In the genomic region with DNA sequence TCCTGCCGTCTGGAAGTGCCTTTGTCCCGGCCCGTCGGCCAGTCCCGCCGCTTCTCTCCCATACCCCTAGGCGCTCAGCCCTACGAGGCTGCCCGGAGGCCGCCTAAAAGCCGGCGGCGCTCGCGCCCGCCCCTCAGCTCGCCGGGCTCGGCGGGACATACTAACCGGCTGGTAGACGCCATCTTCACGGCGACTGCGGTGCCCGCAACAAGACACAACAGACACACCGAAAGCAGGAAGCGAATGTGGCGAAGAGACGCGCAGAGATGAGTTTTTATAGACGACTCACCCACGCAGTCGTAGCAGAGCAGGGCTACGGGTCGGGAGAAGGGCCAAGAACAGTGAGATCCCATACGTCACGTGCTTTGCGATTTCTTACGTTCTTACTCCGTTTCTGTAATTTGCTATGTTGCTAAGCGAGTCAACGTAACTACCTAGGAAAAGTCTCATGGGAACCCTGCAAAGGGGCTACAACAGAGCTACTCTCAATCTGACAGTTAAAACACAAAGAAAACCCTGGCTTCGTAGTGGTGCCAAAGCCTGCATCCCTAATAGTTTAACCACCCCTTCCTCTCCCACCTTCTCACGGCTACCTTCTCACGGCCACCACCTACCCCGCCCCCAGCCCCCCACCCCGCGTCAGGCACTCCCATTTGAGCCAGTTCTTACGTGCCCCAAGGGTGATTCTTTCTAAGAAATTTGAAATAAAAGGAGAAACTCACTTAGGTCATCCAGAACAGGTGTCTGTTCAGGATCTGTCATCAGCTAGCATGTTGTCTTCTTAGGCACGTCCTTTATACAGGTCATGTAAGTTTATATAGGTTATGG, we compare ENCODE assay signal across 8 cellular contexts. TPM values are rescaled to one million over a fixed set of nuclear protein-coding genes. Genes with fewer than 3 reads are reported as not detected.
DNase-seq lines count a peak whose midpoint lies in the region; ATAC-seq, FAIRE-seq and TF ChIP-seq lines count a peak whose summit lies in the region.

Gene GTF2B, minus strand, starts transcription at position 250 of the 828 bp plus-strand sequence. Its CDS starts 68 bp downstream, at position 182.

- H3K4me3 ChIP-seq in adrenal gland, result peak within 1 kb of the TSS; percentile 82 to 100 (median 92)
- H3K4me3 ChIP-seq in heart right ventricle, result peak within 1 kb of the TSS; percentile 74 to 97 (median 90)
- peak within 1 kb of the TSS; percentile 39 to 95 (median 77) for H3K4me3 ChIP-seq in upper lobe of left lung

- TF ChIP-seq POLR2A in GM12891 (IDR thresholded peaks at IDR 0.05; ENCODE audit: low read depth, low read length) (peak; percentile 100), adrenal gland (IDR thresholded peaks at IDR 0.05) (peak; percentile 94 to 95), upper lobe of left lung (IDR thresholded peaks at IDR 0.05) (peak; percentile 54 to 97 (median 82))

- FAIRE-seq in GM12891 (lab: Jason Lieb, UNC), result peak; percentile 99

- H3K27me3 ChIP-seq in adrenal gland, result no peaks in the 10 kb centered on the region
- H3K27me3 ChIP-seq in heart right ventricle, result no peaks in the 10 kb centered on the region
- H3K27me3 ChIP-seq in upper lobe of left lung, result no peaks in the 10 kb centered on the region

- H3K4me1 ChIP-seq in adrenal gland (replicated peaks in 1 of 2), result peaks cover 11 to 20% of the 10 kb centered on the region in 2 donors
- peaks cover 2 to 39% (median 28%) of the 10 kb centered on the region in 9 donors for H3K4me1 ChIP-seq in heart right ventricle
- H3K4me1 ChIP-seq in upper lobe of left lung, result peaks cover 22 to 33% (median 26%) of the 10 kb centered on the region in 4 donors

- DNase-seq in GM12891 (ENCODE audit: insufficient read length, low spot score) (peak; percentile 62), NCI-H146 (lab: John Stamatoyannopoulos, UW) (peak; percentile 88), T-helper 1 cell (peak; percentile 84 to 97 (median 91)), adrenal gland (peak; percentile 93 to 98 (median 94)), heart right ventricle (peak; percentile 84 to 96), posterior cingulate gyrus (peak; percentile 82 to 98 (median 88)), upper lobe of left lung (peak; percentile 93 to 95)

- no peaks in the 10 kb centered on the region for H3K9me3 ChIP-seq in adrenal gland (replicated peaks in 1 of 3)
- no peaks in the 10 kb centered on the region for H3K9me3 ChIP-seq in heart right ventricle
- no peaks in the 10 kb centered on the region for H3K9me3 ChIP-seq in upper lobe of left lung

- H3K36me3 ChIP-seq in adrenal gland (replicated peaks in 1 of 2), result peaks cover 0 to 7% of the 10 kb centered on the region in 2 donors
- peaks cover 0 to 21% (median 0%) of the 10 kb centered on the region in 9 donors for H3K36me3 ChIP-seq in heart right ventricle
- peaks cover 0 to 11% (median 7%) of the 10 kb centered on the region in 4 donors for H3K36me3 ChIP-seq in upper lobe of left lung

- H3K27ac ChIP-seq in adrenal gland, result peak within 1 kb of the TSS; percentile 93 to 96 (median 94)
- H3K27ac ChIP-seq in heart right ventricle, result peak within 1 kb of the TSS; percentile 61 to 99 (median 90)
- H3K27ac ChIP-seq in upper lobe of left lung, result peak within 1 kb of the TSS; percentile 94 to 99 (median 94)

- 0 to 1% (median 0%) methylated on average over 30 to 51 of the region's 51 CpGs for WGBS in adrenal gland, 4 donors
- 0% methylated on average over 51 of the region's 51 CpGs for WGBS in heart right ventricle, 2 donors
- WGBS in upper lobe of left lung, 2 donors, result 1 to 2% methylated on average over 36 to 48 of the region's 51 CpGs

- TF ChIP-seq CTCF in adrenal gland (IDR thresholded peaks at IDR 0.05) (no peak), heart right ventricle (IDR thresholded peaks at IDR 0.05) (peak in 2 of 9 donors; percentile 5 to 8), upper lobe of left lung (IDR thresholded peaks at IDR 0.05) (peak in 2 of 6 experiments; percentile 40 to 45)

- peak in 1 of 4 donors; percentile 86 for TF ChIP-seq EP300 in upper lobe of left lung (IDR thresholded peaks at IDR 0.05)

- intact Hi-C loops in adrenal gland (cut with DNase I) (no loop called here), heart right ventricle (cut with DNase I) (loop anchor here in 2 of 10 donors (2.0 to 10.0 kb wide), 2 partner anchors 207 kb away; partner anchors contain the start of gene PKN2 (in 2 of the 2)), posterior cingulate gyrus (cut with DNase I) (loop anchor here (5.0 kb wide), 1 partner anchor 209 kb away; the partner anchor contains the start of gene PKN2)

- peak; percentile 85 for ATAC-seq in HG02840 (IDR thresholded peaks at IDR 0.05; ENCODE audit: low FRiP score, unreplicated experiment)
- ATAC-seq in heart right ventricle, result peak; percentile 89 to 96 (median 95)
- peak; percentile 96 to 98 for ATAC-seq in upper lobe of left lung (ENCODE audit: low FRiP score in 2 of 2)

TF ChIP-seq in GM12891, 5 proteins besides CTCF, POLR2A, EP300 and RAD21:
- TF ChIP-seq POLR2AphosphoS5 (IDR thresholded peaks at IDR 0.05; ENCODE audit: low read depth, low read length) (peak; percentile 100), TAF1 (IDR thresholded peaks at IDR 0.05; ENCODE audit: low read depth, low read length) (peak; percentile 100), PAX5 (IDR thresholded peaks at IDR 0.05; ENCODE audit: insufficient read depth, low read length, severe bottlenecking) (no peak), POU2F2 (IDR thresholded peaks at IDR 0.05; ENCODE audit: low read depth, low read length) (peak; percentile 96), SPI1 (IDR thresholded peaks at IDR 0.05; ENCODE audit: low read depth, low read length) (peak; percentile 62)

RNA-seq across cellular contexts. Expression of gene GTF2B, which starts in this region (rescaled TPM):
- polyA plus RNA-seq in GM12891 (2012; ENCODE audit: low read depth, missing spikeins), result 33.0 TPM
- total RNA-seq in adrenal gland (10 to 100 TPM; 23.1 to 44.3 (median 28.0) TPM), heart right ventricle (10 to 100 TPM; 10.5 to 16.0 (median 12.6) TPM), upper lobe of left lung (10 to 100 TPM in 5 of 6 donors, 1 to 10 TPM in 1; 6.3 to 37.3 (median 24.4) TPM)
- polyA plus RNA-seq in adrenal gland (10 to 100 TPM; 15.1 to 55.6 (median 25.8) TPM), heart right ventricle (10 to 100 TPM in 1 of 2 donors, 1 to 10 TPM in 1; 7.5 to 13.6 TPM)

Comparison
In these comparisons a context has a peak if more than half of its experiments do, and no peak if none do; other contexts are left out.
1. Peak in every context shown above with its lines: DNase-seq, ATAC-seq, H3K4me3 ChIP-seq and H3K27ac ChIP-seq.